ENCODE assay signal across 8 cellular contexts in the genomic region with DNA sequence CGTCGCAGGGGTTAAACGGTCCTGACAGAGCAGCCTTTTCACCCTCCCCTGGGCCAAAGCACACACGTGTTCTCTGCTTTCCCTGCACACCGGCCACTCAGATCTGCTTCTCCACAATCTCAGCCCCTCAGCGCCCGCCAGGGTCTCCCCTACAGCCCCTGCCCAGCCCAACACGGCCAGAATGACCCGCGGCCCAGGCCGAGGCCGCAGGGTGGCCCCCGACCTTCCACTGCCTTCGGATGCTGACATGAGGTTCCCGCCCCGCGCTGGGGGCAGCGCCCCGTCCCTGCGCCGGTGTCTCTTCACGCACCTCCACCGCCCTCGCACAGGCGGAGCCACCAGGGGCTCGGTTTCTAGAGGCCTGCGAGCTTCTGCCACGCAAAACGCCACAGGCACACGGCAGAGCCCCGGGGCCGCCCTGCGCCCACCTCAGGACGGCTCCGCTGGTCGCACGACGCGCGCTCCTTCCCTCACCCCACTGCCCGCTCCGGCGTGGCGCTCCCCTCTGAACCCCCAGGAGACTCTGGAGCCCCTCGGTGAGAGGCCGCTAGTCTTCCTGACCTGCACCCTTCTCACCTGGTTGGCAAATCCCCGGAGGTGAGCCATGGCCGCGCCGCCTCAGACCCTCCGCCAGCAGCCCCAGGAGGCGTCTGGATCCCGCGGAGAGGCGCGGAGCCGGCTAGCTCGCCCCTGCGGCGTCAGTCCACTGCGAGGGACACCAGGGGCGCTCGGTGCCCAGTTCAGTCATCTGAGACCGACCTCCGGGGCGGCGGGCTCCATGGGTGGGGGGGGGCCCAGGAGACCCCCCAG. TPM values are rescaled to one million over a fixed set of nuclear protein-coding genes. Genes with fewer than 3 reads are reported as not detected.
DNase-seq lines count a peak whose midpoint lies in the region; ATAC-seq and TF ChIP-seq lines count a peak whose summit lies in the region.

No MANE protein-coding gene starts in this region.

- no peak overlapping the region for H3K27ac Mint-ChIP-seq in GM23338
- peak overlapping the region; percentile 64 for H3K27ac Mint-ChIP-seq in nephron progenitor cell

- no peaks in the 10 kb centered on the region for H3K9me3 ChIP-seq in esophagus muscularis mucosa

- 0 out of 2 replicates have a peak overlapping the region, but pooled peaks have one; percentile 38 for H2AFZ ChIP-seq in GM23338

- peak; percentile 64 for DNase-seq in DMS53 (lab: John Stamatoyannopoulos, UW)
- DNase-seq in DMS53 treated with DMSO at 0.1 percent for 48 hours (lab: John Stamatoyannopoulos, UW; ENCODE audit: unreplicated experiment): no peak
- DNase-seq in GM23338 (ENCODE audit: low spot score): peak; percentile 70
- peak; percentile 55 for DNase-seq in M059J (ENCODE audit: low read depth)
- DNase-seq in activated CD8-positive, alpha-beta memory T cell treated with anti-CD3 and anti-CD28 coated beads, Interleukin-2, amount 50 U/mL, for 4 hours: peak; percentile 39
- no peak for DNase-seq in esophagus muscularis mucosa (ENCODE audit: extremely low spot score)
- DNase-seq in nephron progenitor cell: peak; percentile 75

- H3K4me3 ChIP-seq in GM23338: peak overlapping the region; percentile 94
- peak overlapping the region; percentile 82 to 100 (median 98) for H3K4me3 ChIP-seq in esophagus muscularis mucosa
- H3K4me3 ChIP-seq in urinary bladder (ENCODE audit: low read depth, low read length): peak overlapping the region; percentile 95

- intact Hi-C loops in esophagus muscularis mucosa (cut with DNase I): loop anchor here (5.0 kb wide), 1 partner anchor 105 kb away; no protein-coding TSS in a partner anchor

- H3K27me3 Mint-ChIP-seq in GM23338 (ENCODE audit: insufficient read depth, low read depth, poor library complexity): peaks cover 22% of the 10 kb centered on the region
- H3K27me3 Mint-ChIP-seq in nephron progenitor cell (ENCODE audit: low read depth, poor library complexity): peaks cover 11% of the 10 kb centered on the region

- no peak for TF ChIP-seq POLR2A in esophagus muscularis mucosa (IDR thresholded peaks at IDR 0.05; ENCODE audit: low read depth)

- H3K79me2 ChIP-seq in GM23338 (replicated peaks; ENCODE audit: insufficient read depth): peaks cover 48% of the 10 kb centered on the region

- H3K9me2 ChIP-seq in GM23338 (ENCODE audit: insufficient read depth): no peaks in the 10 kb centered on the region

- H3K27me3 ChIP-seq in GM23338 (ENCODE audit: insufficient read depth) (peaks cover 8% of the 10 kb centered on the region; the same call in 1 of the 2 replicates), esophagus muscularis mucosa (no peaks in the 10 kb centered on the region)

- TF ChIP-seq EP300 in esophagus muscularis mucosa (IDR thresholded peaks at IDR 0.05): no peak

- H3K9me3 Mint-ChIP-seq in GM23338: no peaks in the 10 kb centered on the region; the same call in 2 of the 3 replicates
- no peaks in the 10 kb centered on the region for H3K9me3 Mint-ChIP-seq in nephron progenitor cell

- H3K27ac ChIP-seq in GM23338 (ENCODE audit: low read depth): no peak overlapping the region
- peak overlapping the region; percentile 88 to 95 (median 92) for H3K27ac ChIP-seq in esophagus muscularis mucosa (replicated peaks in 1 of 4)
- H3K27ac ChIP-seq in urinary bladder (ENCODE audit: low read depth): peak overlapping the region; percentile 33

- peak; percentile 41 for ATAC-seq in GM23338

- H3K4me3 Mint-ChIP-seq in GM23338 (peak overlapping the region; percentile 90), nephron progenitor cell (peak overlapping the region; percentile 86)

- H3K4me2 ChIP-seq in GM23338: peak overlapping the region; percentile 93

- WGBS in esophagus muscularis mucosa: 4% methylated on average over 17 of the region's 67 CpGs
- under 1% methylated on average over 67 of the region's 67 CpGs for WGBS in urinary bladder

- 0 out of 4 replicates have a peak, but pooled peaks of 1 of the 2 experiments have one; percentile 8 for TF ChIP-seq CTCF in GM23338 (conservative IDR thresholded peaks at IDR 0.05; ENCODE audit: low read depth in 2 of 2)
- peak in 1 of 3 experiments; percentile 37 for TF ChIP-seq CTCF in esophagus muscularis mucosa (IDR thresholded peaks at IDR 0.05)
- peak; percentile 16 for TF ChIP-seq CTCF in nephron progenitor cell (IDR thresholded peaks at IDR 0.05)

- H3K36me3 Mint-ChIP-seq in GM23338 (ENCODE audit: low read depth): peaks cover 21% of the 10 kb centered on the region
- H3K36me3 Mint-ChIP-seq in nephron progenitor cell (ENCODE audit: low read depth): peaks cover 7% of the 10 kb centered on the region

- H3F3A ChIP-seq in GM23338 (replicated peaks; ENCODE audit: low read depth): 0 out of 2 replicates have a peak, but pooled peaks cover 4% of the 10 kb centered on the region

- no peaks in the 10 kb centered on the region for H3K36me3 ChIP-seq in GM23338 (ENCODE audit: insufficient read depth)
- peaks cover 0 to 18% (median 7%) of the 10 kb centered on the region in 4 donors for H3K36me3 ChIP-seq in esophagus muscularis mucosa
- no peaks in the 10 kb centered on the region for H3K36me3 ChIP-seq in urinary bladder (ENCODE audit: insufficient read depth)

- H3K4me1 ChIP-seq in GM23338 (ENCODE audit: insufficient read depth) (peaks cover 16% of the 10 kb centered on the region), esophagus muscularis mucosa (peaks cover 31 to 51% (median 43%) of the 10 kb centered on the region in 4 donors), urinary bladder (ENCODE audit: insufficient read depth) (no peaks in the 10 kb centered on the region)

- H3K4me1 Mint-ChIP-seq in GM23338: peaks cover 16% of the 10 kb centered on the region
- peaks cover 38% of the 10 kb centered on the region for H3K4me1 Mint-ChIP-seq in nephron progenitor cell

- H4K20me1 ChIP-seq in GM23338 (replicated peaks; ENCODE audit: insufficient read depth): peaks cover 25% of the 10 kb centered on the region

TF ChIP-seq in GM23338, 12 proteins besides CTCF, POLR2A, EP300 and RAD21:
- TF ChIP-seq EZH2phosphoT487 (IDR thresholded peaks at IDR 0.05; ENCODE audit: unreplicated experiment) (no peak), POLR2AphosphoS5 (IDR thresholded peaks at IDR 0.05; ENCODE audit: low read depth) (peak; percentile 25; the same call in 1 of the 2 replicates)

RNA-seq across cellular contexts. Expression of a gene that starts 0.7 kb away (rescaled TPM):
- total RNA-seq in GM23338 (2014; rRNA removed; shearing (Covaris generic)): 275 and 304 TPM in 2 replicates
- 125 and 142 TPM in 2 replicates for polyA plus RNA-seq in GM23338 (2016; fragmentation: Nextera tagmentation; extraction: Ambion mirVana)
- total RNA-seq in M059J (2014; rRNA removed; shearing (Covaris generic)): 110 and 133 TPM in 2 replicates
- total RNA-seq in esophagus muscularis mucosa: 100 to 1,000 TPM; 127 to 220 (median 153) TPM
- 102 TPM for total RNA-seq in urinary bladder
- polyA plus RNA-seq in urinary bladder: 166 TPM

RNA-seq across cellular contexts. Expression of a gene that starts 50.9 kb away (rescaled TPM):
- 33.4 and 36.7 TPM in 2 replicates for total RNA-seq in GM23338 (2014; rRNA removed; shearing (Covaris generic))
- polyA plus RNA-seq in GM23338 (2016; fragmentation: Nextera tagmentation; extraction: Ambion mirVana) (13.5 and 13.6 TPM in 2 replicates), urinary bladder (95.8 TPM)
- total RNA-seq in M059J (2014; rRNA removed; shearing (Covaris generic)): 3.9 and 11.7 TPM in 2 replicates
- total RNA-seq in esophagus muscularis mucosa (100 to 1,000 TPM in 1 of 4 donors, 10 to 100 TPM in 3; 55.8 to 118 (median 73.7) TPM), urinary bladder (16.7 TPM)

Comparison
In these comparisons a context has a peak if more than half of its experiments do, and no peak if none do; other contexts are left out.
1. DNase-seq: peak in DMS53 (single experiment), GM23338 (single experiment), M059J (single experiment), activated CD8-positive, alpha-beta memory T cell treated with anti-CD3 and anti-CD28 coated beads, Interleukin-2, amount 50 U/mL, for 4 hours (single experiment) and nephron progenitor cell (single experiment); none in DMS53 treated with DMSO at 0.1 percent for 48 hours (single experiment) and esophagus muscularis mucosa (single experiment).
2. Peak in every context shown above with its lines, with median percentiles within 50 percentile points of each other: H3K4me3 ChIP-seq.